ENCODE assay signal across 19 cellular contexts in genomic region chr2:47459021-47459420, GRCh38. TPM values are rescaled to one million over a fixed set of nuclear protein-coding genes. Genes with fewer than 3 reads are reported as not detected.
DNase-seq lines count a peak whose midpoint lies in the region; ATAC-seq, FAIRE-seq and TF ChIP-seq lines count a peak whose summit lies in the region.
"Had no signal": no experiment of that assay in that cellular context is flagged by ENCODE, and none has a peak within 500 bp of the region (broad histone marks: within the 10 kb centered on the region; RNA-seq: fewer than 3 reads in every experiment).

No MANE protein-coding gene starts in this region.

- no peaks in the 10 kb centered on the region for H3K9me3 Mint-ChIP-seq in activated CD4-positive, alpha-beta T cell treated with anti-CD3 and anti-CD28 coated beads for 36 hours (ENCODE audit: low read depth)
- H3K9me3 Mint-ChIP-seq in activated T-helper 17 cell treated with anti-CD3 and anti-CD28 coated beads, Interleukin-2, amount 50 U/mL, for 72 hours = no peaks in the 10 kb centered on the region

- H3K27ac ChIP-seq in A549 (no peak overlapping the region), Karpas-422 (ENCODE audit: low read length) (0 out of 2 replicates have a peak overlapping the region, but pooled peaks have one; percentile 17), K562 (ENCODE audit: extremely low read depth, low read depth, low read length) (no peak overlapping the region)
- H3K27ac ChIP-seq: Peyer's patch had no signal

- no peak overlapping the region for H3K4me3 ChIP-seq in A549
- H3K4me3 ChIP-seq in Karpas-422 (ENCODE audit: low read length) = no peak overlapping the region
- no peak overlapping the region for H3K4me3 ChIP-seq in K562
- H3K4me3 ChIP-seq: HAP-1, Peyer's patch had no signal

- peak overlapping the region; percentile 2 for H3K27ac Mint-ChIP-seq in activated CD4-positive, alpha-beta T cell treated with anti-CD3 and anti-CD28 coated beads for 36 hours
- H3K27ac Mint-ChIP-seq in activated T-helper 17 cell treated with anti-CD3 and anti-CD28 coated beads, Interleukin-2, amount 50 U/mL, for 72 hours = no peak overlapping the region

- peak; percentile 28 for FAIRE-seq in A549 (lab: Jason Lieb, UNC)
- no peak for FAIRE-seq in K562 (lab: Jason Lieb, UNC)
- FAIRE-seq: GM19239 had no signal

- intact Hi-C loops in activated CD4-positive, alpha-beta T cell treated with anti-CD3 and anti-CD28 coated beads for 36 hours (cut with DNase I, micrococcal nuclease) = no loop called here
- intact Hi-C loops in K562 (cut with micrococcal nuclease) = no loop called here

- POLR2A ChIA-PET in activated CD4-positive, alpha-beta T cell treated with anti-CD3 and anti-CD28 coated beads for 36 hours (lab: Charles Lee) = no interaction called here
- POLR2A ChIA-PET in A549 (lab: Yijun Ruan, JAX) = no interaction called here
- POLR2A ChIA-PET in K562 (lab: Yijun Ruan, JAX) = no interaction called here

- CTCF ChIA-PET in activated CD4-positive, alpha-beta T cell treated with anti-CD3 and anti-CD28 coated beads for 36 hours (lab: Charles Lee) = no interaction called here
- CTCF ChIA-PET in A549 (lab: Yijun Ruan, JAX) = no interaction called here
- CTCF ChIA-PET in K562 (lab: Yijun Ruan, JAX; ENCODE audit: low intra/inter-chr PET ratio) = no interaction called here

- DNase-seq in activated CD4-positive, alpha-beta T cell treated with anti-CD3 and anti-CD28 coated beads for 36 hours = no peak
- no peak for DNase-seq in activated CD4-positive, alpha-beta T cell treated with anti-CD3 and anti-CD28 coated beads for 48 hours
- DNase-seq in A549 (ENCODE audit: low read depth in 1 of 2, low spot score in 1 of 2) (no peak), Karpas-422 (no peak), K562 (ENCODE audit: extremely low read depth in 1 of 4, low spot score in 3 of 4) (peak in 1 of 4 experiments; percentile 15), NCI-H1930 (lab: John Stamatoyannopoulos, UW) (no peak)
- DNase-seq: 8988T, EL, IMR-90, NCI-H1105, NCI-H1694, NCI-H226, NCI-H524 treated with DMSO at 0.1 percent for 48 hours, Peyer's patch had no signal

- BruUV-seq in K562 (replicated peaks; lab: Mats Ljungman, UMichigan) = no TSS peak

- in situ Hi-C loops in K562 (cut with MboI) = no loop called here

- no peak for TF ChIP-seq POLR2A in A549 (IDR thresholded peaks at IDR 0.05; ENCODE audit: low read length)
- TF ChIP-seq POLR2A in K562 (conservative IDR thresholded peaks at IDR 0.05) = no peak

- peaks cover 29% of the 10 kb centered on the region; the same call in 1 of the 2 replicates for H3K36me3 ChIP-seq in Karpas-422 (ENCODE audit: insufficient read depth, low read length)
- peaks cover 46% of the 10 kb centered on the region for H3K36me3 ChIP-seq in K562 (ENCODE audit: control insufficient read depth, insufficient read depth, low read length)

- H3K4me1 ChIP-seq in A549 (no peaks in the 10 kb centered on the region), Karpas-422 (ENCODE audit: low read length) (no peaks in the 10 kb centered on the region), K562 (replicated peaks in 1 of 2; ENCODE audit: control insufficient read depth in 2 of 2, insufficient read depth in 2 of 2, low read length in 2 of 2) (peaks cover 2 to 3% of the 10 kb centered on the region in 2 experiments; a peak in 3 of 5 replicates)
- H3K4me1 ChIP-seq: HAP-1, Peyer's patch had no signal

- H3K9me3 ChIP-seq in A549 (no peaks in the 10 kb centered on the region), Karpas-422 (ENCODE audit: low read length) (no peaks in the 10 kb centered on the region), K562 (replicated peaks; ENCODE audit: control insufficient read depth, insufficient read depth, low read depth, low read length) (no peaks in the 10 kb centered on the region)
- H3K9me3 ChIP-seq: HAP-1, Peyer's patch had no signal

- H3K4me3 Mint-ChIP-seq in activated CD4-positive, alpha-beta T cell treated with anti-CD3 and anti-CD28 coated beads for 36 hours = no peak overlapping the region
- H3K4me3 Mint-ChIP-seq in activated T-helper 17 cell treated with anti-CD3 and anti-CD28 coated beads, Interleukin-2, amount 50 U/mL, for 72 hours = no peak overlapping the region

- TF ChIP-seq CTCF in A549 (IDR thresholded peaks at IDR 0.05) (no peak), K562 (IDR thresholded peaks at IDR 0.05 in 2 of 3, conservative IDR thresholded peaks at IDR 0.05 in 1 of 3; ENCODE audit: insufficient read depth in 2 of 3, low read depth in 1 of 3, low read length in 3 of 3) (no peak)

- no peaks in the 10 kb centered on the region for H3K9me1 ChIP-seq in K562 (ENCODE audit: control insufficient read depth, insufficient read depth, low read length)

- ATAC-seq in activated CD4-positive, alpha-beta T cell treated with anti-CD3 and anti-CD28 coated beads for 36 hours = no peak
- ATAC-seq in A549 = no peak
- no peak; the same call in 2 of the 3 replicates for ATAC-seq in K562
- ATAC-seq in activated T-helper 17 cell treated with anti-CD3 and anti-CD28 coated beads, Interleukin-2, amount 50 U/mL, for 72 hours (replicated peaks) = no peak
- ATAC-seq in GM18502 (IDR thresholded peaks at IDR 0.05; ENCODE audit: poor library complexity, unreplicated experiment) = no peak
- ATAC-seq: Right ventricle myocardium inferior had no signal

- TF ChIP-seq RAD21 in A549 (conservative IDR thresholded peaks at IDR 0.05 in 1 of 2, IDR thresholded peaks at IDR 0.05 in 1 of 2) = no peak
- TF ChIP-seq RAD21 in K562 (CRISPR knock-in tag; conservative IDR thresholded peaks at IDR 0.05 in 1 of 2, IDR thresholded peaks at IDR 0.05 in 1 of 2) = no peak

- no peak for TF ChIP-seq EP300 in A549 (IDR thresholded peaks at IDR 0.05)
- TF ChIP-seq EP300 in K562 (IDR thresholded peaks at IDR 0.05; ENCODE audit: low read length) = no peak

- H3K27me3 ChIP-seq in Karpas-422 (ENCODE audit: low read length) (no peaks in the 10 kb centered on the region), K562 (ENCODE audit: control insufficient read depth in 2 of 2, insufficient read depth in 2 of 2, low read length in 2 of 2) (no peaks in the 10 kb centered on the region)
- H3K27me3 ChIP-seq: Peyer's patch had no signal

- H3K9ac ChIP-seq in Karpas-422 (ENCODE audit: low read length) (no peak overlapping the region), K562 (ENCODE audit: insufficient read depth in 1 of 2, low read depth in 2 of 2, low read length in 2 of 2) (no peak overlapping the region)

- H3K79me2 ChIP-seq in Karpas-422 (ENCODE audit: low read length) = peaks cover 21% of the 10 kb centered on the region
- H3K79me2 ChIP-seq in K562 (ENCODE audit: control insufficient read depth, insufficient read depth, low read length) = 0 out of 3 replicates have a peak, but pooled peaks cover 5% of the 10 kb centered on the region

- peaks cover 6% of the 10 kb centered on the region for H3K4me1 Mint-ChIP-seq in activated CD4-positive, alpha-beta T cell treated with anti-CD3 and anti-CD28 coated beads for 36 hours
- H3K4me1 Mint-ChIP-seq in activated T-helper 17 cell treated with anti-CD3 and anti-CD28 coated beads, Interleukin-2, amount 50 U/mL, for 72 hours = peaks cover 4% of the 10 kb centered on the region

- peaks cover 38% of the 10 kb centered on the region for H3K36me3 Mint-ChIP-seq in activated CD4-positive, alpha-beta T cell treated with anti-CD3 and anti-CD28 coated beads for 36 hours (ENCODE audit: low read depth)
- H3K36me3 Mint-ChIP-seq in activated T-helper 17 cell treated with anti-CD3 and anti-CD28 coated beads, Interleukin-2, amount 50 U/mL, for 72 hours (ENCODE audit: low read depth) = peaks cover 62% of the 10 kb centered on the region

- no peaks in the 10 kb centered on the region for H4K20me1 ChIP-seq in Karpas-422 (ENCODE audit: insufficient read depth, low read depth, low read length)
- H4K20me1 ChIP-seq in K562 (replicated peaks; ENCODE audit: control insufficient read depth, insufficient read depth, low read length) = no peaks in the 10 kb centered on the region

- no peaks in the 10 kb centered on the region for H3K27me3 Mint-ChIP-seq in activated CD4-positive, alpha-beta T cell treated with anti-CD3 and anti-CD28 coated beads for 36 hours
- H3K27me3 Mint-ChIP-seq in activated T-helper 17 cell treated with anti-CD3 and anti-CD28 coated beads, Interleukin-2, amount 50 U/mL, for 72 hours = no peaks in the 10 kb centered on the region

- no peak overlapping the region for H3K4me2 ChIP-seq in A549
- no peak overlapping the region for H3K4me2 ChIP-seq in Karpas-422 (ENCODE audit: low read depth, low read length, poor library complexity, severe bottlenecking)
- H3K4me2 ChIP-seq in K562 (ENCODE audit: insufficient read depth, low read length) = no peak overlapping the region

- H3K9me2 ChIP-seq in Karpas-422 (replicated peaks; ENCODE audit: insufficient read depth, low read length) = no peaks in the 10 kb centered on the region

- H2AFZ ChIP-seq in Karpas-422 (ENCODE audit: low read length) (no peak overlapping the region), K562 (ENCODE audit: low read depth, low read length) (no peak overlapping the region)

RNA-seq across cellular contexts. Expression of gene MSH2, which starts 56.1 kb away (rescaled TPM):
- total RNA-seq in activated CD4-positive, alpha-beta T cell treated with anti-CD3 and anti-CD28 coated beads for 36 hours = 10 to 100 TPM; 61.0 to 65.2 TPM
- polyA plus RNA-seq in A549 (2011; rRNA removed) (46.2 and 59.0 TPM in 2 replicates), A549 (2017; fragmentation: RNase III; extraction: RNeasy Plus Mini Kit Qiagen cat#74134 plus additional on column Dnase treatment) (49.7 to 55.2 TPM (median 52.8 TPM) in 3 replicates), K562 (2011; rRNA removed) (85.0 and 133 TPM in 2 replicates), K562 (2014; fragmentation: Illumina TruSeq; extraction: Trizol) (113 and 125 TPM in 2 replicates), K562 (2014; fragmentation: Nextera tagmentation; extraction: Ambion mirVana) (10 to 100 TPM; 51.8 to 60.6 TPM), K562 (2014; rRNA removed) (93.2 and 93.3 TPM in 2 replicates)
- polyA plus RNA-seq in A549 (2012; cell fraction: cytosol; rRNA removed) = 20.1 and 21.3 TPM in 2 replicates
- 11.6 and 14.8 TPM in 2 replicates for polyA plus RNA-seq in A549 (2012; cell fraction: nucleus; rRNA removed)
- 17.1 and 20.8 TPM in 2 replicates for polyA minus RNA-seq in A549 (2011; rRNA and poly(A)+ RNA removed)
- 28.4 and 38.7 TPM in 2 replicates for total RNA-seq in Karpas-422 (2014; rRNA removed; shearing (Covaris generic); ENCODE audit: low replicate concordance)
- 35.6 and 139 TPM in 2 replicates for total RNA-seq in K562 (2011; cell fraction: chromatin; rRNA removed; ENCODE audit: low replicate concordance)
- 19.0 and 21.7 TPM in 2 replicates for total RNA-seq in K562 (2011; cell fraction: nucleolus; rRNA removed)
- total RNA-seq in K562 (2011; cell fraction: nucleoplasm; rRNA removed) = 21.8 and 27.2 TPM in 2 replicates
- total RNA-seq in K562 (2014; rRNA removed) (85.9 and 99.2 TPM in 2 replicates), K562 (2014; rRNA removed; fragmentation: Illumina TruSeq; extraction: Trizol) (139 and 161 TPM in 2 replicates), K562 (2015; rRNA removed; fragmentation: Illumina TruSeq; extraction: Trizol) (109 and 118 TPM in 2 replicates), K562 (2021) (95.1 and 113 TPM in 2 replicates)
- 21.8 and 46.2 TPM in 2 replicates for polyA plus RNA-seq in K562 (2011; cell fraction: cytosol; rRNA removed)
- 27.0 and 36.1 TPM in 2 replicates for polyA plus RNA-seq in K562 (2011; cell fraction: nucleus; rRNA removed)
- polyA plus RNA-seq in K562 (2012) = 63.4 and 77.6 TPM in 2 replicates
- polyA minus RNA-seq in K562 (2011; rRNA and poly(A)+ RNA removed) = 137 and 148 TPM in 2 replicates
- 44.2 and 56.7 TPM in 2 replicates for polyA minus RNA-seq in K562 (2011; cell fraction: cytosol; rRNA and poly(A)+ RNA removed)
- polyA minus RNA-seq in K562 (2011; cell fraction: nucleus; rRNA and poly(A)+ RNA removed) = 24.0 and 38.8 TPM in 2 replicates
- total RNA-seq in activated T-helper 17 cell treated with anti-CD3 and anti-CD28 coated beads, Interleukin-2, amount 50 U/mL, for 72 hours = 10 to 100 TPM; 45.9 to 58.0 TPM
